ENCODE assay signal across 20 cellular contexts in genomic region chr1:116008651-116009380, GRCh38. TPM values are rescaled to one million over a fixed set of nuclear protein-coding genes. Genes with fewer than 3 reads are reported as not detected.
DNase-seq lines count a peak whose midpoint lies in the region; TF ChIP-seq lines count a peak whose summit lies in the region.
"Had no signal": no experiment of that assay in that cellular context is flagged by ENCODE, and none has a peak within 500 bp of the region (broad histone marks: within the 10 kb centered on the region; RNA-seq: fewer than 3 reads in every experiment).

No MANE protein-coding gene starts in this region.

- POLR2A ChIA-PET in HEK293T (lab: Yijun Ruan, JAX), result no interaction called here

- intact Hi-C loops in uterus (cut with DNase I; ENCODE audit: low total_unique reads), result no loop called here

- DNase-seq in SK-MEL-5 (ENCODE audit: low read depth, low spot score), result peak; percentile 75
- DNase-seq in cerebellar cortex (ENCODE audit: low spot score), result peak; percentile 27
- peak; percentile 72 for DNase-seq in inferior parietal cortex (ENCODE audit: extremely low spot score)
- peak; percentile 33 for DNase-seq in renal cortical epithelial cell (ENCODE audit: low read depth)
- DNase-seq in NCI-H345 (lab: John Stamatoyannopoulos, UW), result no peak
- no peak for DNase-seq in uterus
- no peak for DNase-seq in HEK293T (ENCODE audit: extremely low spot score)
- DNase-seq: activated CD4-positive, alpha-beta T cell treated with anti-CD3 and anti-CD28 coated beads, Interleukin-2, amount 10 ng/mL, durations not matched to agents 24 days and 14 days; activated CD8-positive, alpha-beta memory T cell treated with anti-CD3 and anti-CD28 coated beads, Interleukin-2, amount 10 ng/mL, durations not matched to agents 7 days and 5 days; CD4-positive, alpha-beta memory T cell; DMS153; Kasumi-1; NCI-H1092 treated with DMSO at 0.1 percent for 48 hours; NCI-H2029 treated with DMSO at 0.1 percent for 48 hours; NCI-H446 treated with DMSO at 0.1 percent for 48 hours; Peyer's patch; sigmoid colon; stimulated activated CD4-positive, alpha-beta T cell treated with anti-CD3 and anti-CD28 coated beads, Interleukin-15, amount 100 ng/mL, for 24 hours had no signal

- TF ChIP-seq CTCF in uterus (IDR thresholded peaks at IDR 0.05), result no peak

- CTCF ChIA-PET in HEK293T (lab: Yijun Ruan, JAX), result interaction anchor here (0.6 kb wide), 1 partner anchor 476 kb away, joined by 3 read pairs; no protein-coding TSS in a partner anchor

- no peaks in the 10 kb centered on the region for H3K4me1 ChIP-seq in uterus
- H3K4me1 ChIP-seq: Peyer's patch, sigmoid colon, SJSA1 had no signal

- no peak overlapping the region for H3K4me3 ChIP-seq in uterus
- H3K4me3 ChIP-seq: GM23338, Peyer's patch, sigmoid colon, SJSA1 had no signal

- no peak for TF ChIP-seq POLR2A in uterus (IDR thresholded peaks at IDR 0.05)

- H3K9me3 ChIP-seq in uterus, result no peaks in the 10 kb centered on the region
- H3K9me3 ChIP-seq: Peyer's patch, sigmoid colon, SJSA1 had no signal

- no peaks in the 10 kb centered on the region for H3K36me3 ChIP-seq in uterus
- H3K36me3 ChIP-seq: Peyer's patch, sigmoid colon had no signal

- no peak overlapping the region for H3K27ac ChIP-seq in uterus
- H3K27ac ChIP-seq: Peyer's patch, sigmoid colon, SJSA1 had no signal

- H3K27me3 ChIP-seq in uterus, result no peaks in the 10 kb centered on the region
- H3K27me3 ChIP-seq: Peyer's patch, sigmoid colon, SJSA1 had no signal

- in situ Hi-C loops in SK-MEL-5 (cut with HindIII; ENCODE audit: low pct_unique_long_range_greater_than_20kb, low sequenced_read_pairs), result no loop called here

TF ChIP-seq in HEK293T, 16 proteins besides CTCF, POLR2A, EP300 and RAD21:
- TF ChIP-seq TARDBP (IDR thresholded peaks at IDR 0.05) (no peak), FOXA1 (IDR thresholded peaks at IDR 0.05) (no peak), ELF4 (IDR thresholded peaks at IDR 0.05) (no peak), FOXK2 (IDR thresholded peaks at IDR 0.05) (no peak)
TF ChIP-seq in HEK293T: peak in this region for 0.

RNA-seq across cellular contexts. Expression of gene SLC22A15, which starts 32.5 kb away (rescaled TPM):
- total RNA-seq in SK-MEL-5 (2014; rRNA removed; shearing (Covaris generic)), result 1.2 and 1.4 TPM in 2 replicates
- polyA plus RNA-seq in SK-MEL-5 (2015; cell fraction: cytosol; rRNA removed), result 0.75 and 0.91 TPM in 2 replicates
- polyA plus RNA-seq in SK-MEL-5 (2015; cell fraction: nucleus; rRNA removed), result 18.9 and 25.0 TPM in 2 replicates
- total RNA-seq in renal cortical epithelial cell, result 3.5 and 15.7 TPM in 2 replicates
- 1 to 10 TPM in 3 of 4 donors, not detected in 1; 2.0 to 7.8 (median 3.8) TPM for total RNA-seq in uterus
- polyA plus RNA-seq: CD4-positive, alpha-beta memory T cell had no signal

Comparison
In these comparisons a context has a peak if more than half of its experiments do, and no peak if none do; other contexts are left out.
1. DNase-seq: peak in SK-MEL-5 (single experiment), cerebellar cortex (single experiment), inferior parietal cortex (single experiment) and renal cortical epithelial cell (single experiment); none in NCI-H345 (single experiment), uterus (0 of 2) and HEK293T (single experiment).